In the genomic region with DNA sequence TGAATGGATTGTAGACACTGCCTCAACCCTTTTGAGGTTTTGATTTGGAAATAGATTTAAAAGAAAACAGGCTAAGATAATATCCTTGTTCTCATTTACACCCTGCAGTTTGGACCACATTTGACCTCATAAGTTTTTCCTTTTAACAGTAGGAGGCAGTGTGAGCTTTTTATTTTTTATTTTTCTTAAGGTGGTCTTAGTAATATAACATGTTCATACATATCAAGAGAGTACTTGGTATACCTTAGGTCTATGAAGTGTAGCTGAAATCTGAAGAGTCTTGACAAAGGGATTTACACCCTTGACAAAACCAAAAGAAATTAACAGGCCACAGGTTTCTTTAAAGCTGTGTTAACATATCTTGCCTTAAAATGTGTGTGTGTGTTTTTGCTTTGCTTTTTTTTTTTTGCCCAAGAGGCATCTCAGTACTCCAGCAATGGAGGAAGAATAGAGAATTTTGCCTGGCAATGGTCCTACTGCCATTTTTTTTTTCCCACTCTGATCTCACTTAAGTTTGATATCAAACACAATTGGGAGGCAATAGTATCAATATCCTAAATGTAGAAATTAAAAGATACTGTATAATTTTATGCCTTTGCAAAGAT, we compare ENCODE assay signal across 8 cellular contexts. TPM values are rescaled to one million over a fixed set of nuclear protein-coding genes. Genes with fewer than 3 reads are reported as not detected.
A peak's percentile ranks its signal among the peaks of the same experiment; 100 is the strongest.
DNase-seq lines count a peak whose midpoint lies in the region; ATAC-seq and TF ChIP-seq lines count a peak whose summit lies in the region.

No MANE protein-coding gene starts in this region.

- peak; percentile 26 to 50 for TF ChIP-seq RAD21 in liver (IDR thresholded peaks at IDR 0.05)

- H3K4me3 ChIP-seq in AG10803 (ENCODE audit: low read length) (peak overlapping the region; percentile 96), HFF-Myc (replicated peaks; ENCODE audit: low read depth, low read length) (peak overlapping the region; percentile 82), liver (ENCODE audit: low read depth in 1 of 3, low read length in 3 of 3) (no peak overlapping the region)

- no peak overlapping the region for H3K27ac ChIP-seq in liver (ENCODE audit: low read depth in 1 of 2, low read length in 2 of 2)

- no peaks in the 10 kb centered on the region for H3K27me3 Mint-ChIP-seq in activated naive CD8-positive, alpha-beta T cell

- DNase-seq in AG10803 (ENCODE audit: low read depth) = peak; percentile 26
- DNase-seq in HFF-Myc (ENCODE audit: extremely low read depth, low read depth) = no peak
- DNase-seq in effector CD4-positive, alpha-beta T cell = no peak
- no peak for DNase-seq in NCI-H2227 treated with DMSO at 0.1 percent for 48 hours (lab: John Stamatoyannopoulos, UW)

- ATAC-seq in GM18907 (IDR thresholded peaks at IDR 0.05; ENCODE audit: unreplicated experiment) (no peak), GM21737 (IDR thresholded peaks at IDR 0.05; ENCODE audit: unreplicated experiment) (no peak)

- no peaks in the 10 kb centered on the region for H3K36me3 ChIP-seq in liver (ENCODE audit: control insufficient read depth in 4 of 4, insufficient read depth in 3 of 4, low read depth in 1 of 4, low read length in 3 of 4)

- H3K4me1 Mint-ChIP-seq in activated naive CD8-positive, alpha-beta T cell (ENCODE audit: low read depth) = peaks cover 59% of the 10 kb centered on the region

- no peaks in the 10 kb centered on the region for H3K9me3 ChIP-seq in liver (ENCODE audit: control insufficient read depth in 4 of 4, low read length in 3 of 4)

- H3K4me1 ChIP-seq in liver (ENCODE audit: control insufficient read depth in 4 of 4, insufficient read depth in 4 of 4, low read length in 3 of 4) = peaks cover 5 to 24% (median 16%) of the 10 kb centered on the region in 4 donors

- peak overlapping the region; percentile 91 for H3K4me3 Mint-ChIP-seq in activated naive CD8-positive, alpha-beta T cell

- H3K27ac Mint-ChIP-seq in activated naive CD8-positive, alpha-beta T cell = peak overlapping the region; percentile 71

- H3K9me3 Mint-ChIP-seq in activated naive CD8-positive, alpha-beta T cell (ENCODE audit: low read depth) = no peaks in the 10 kb centered on the region

- H3K36me3 Mint-ChIP-seq in activated naive CD8-positive, alpha-beta T cell = no peaks in the 10 kb centered on the region

- TF ChIP-seq CTCF in AG10803 (conservative IDR thresholded peaks at IDR 0.05; ENCODE audit: low read length) = peak; percentile 52
- peak; percentile 11 for TF ChIP-seq CTCF in HFF-Myc (IDR thresholded peaks at IDR 0.05; ENCODE audit: low read depth, low read length, missing control alignments)
- TF ChIP-seq CTCF in liver (IDR thresholded peaks at IDR 0.05; ENCODE audit: low read depth, low read length, missing input control) = no peak

- H3K9ac ChIP-seq in liver (ENCODE audit: low read depth in 1 of 2, low read length in 2 of 2) = no peak overlapping the region

- H3K27me3 ChIP-seq in liver (ENCODE audit: control insufficient read depth in 4 of 4, insufficient read depth in 4 of 4, low read length in 3 of 4) = no peaks in the 10 kb centered on the region

TF ChIP-seq in liver, 16 proteins besides CTCF, POLR2A, EP300 and RAD21:
- no peak for TF ChIP-seq GABPA (IDR thresholded peaks at IDR 0.05 in 1 of 2, conservative IDR thresholded peaks at IDR 0.05 in 1 of 2)
- TF ChIP-seq, protein P1, sequence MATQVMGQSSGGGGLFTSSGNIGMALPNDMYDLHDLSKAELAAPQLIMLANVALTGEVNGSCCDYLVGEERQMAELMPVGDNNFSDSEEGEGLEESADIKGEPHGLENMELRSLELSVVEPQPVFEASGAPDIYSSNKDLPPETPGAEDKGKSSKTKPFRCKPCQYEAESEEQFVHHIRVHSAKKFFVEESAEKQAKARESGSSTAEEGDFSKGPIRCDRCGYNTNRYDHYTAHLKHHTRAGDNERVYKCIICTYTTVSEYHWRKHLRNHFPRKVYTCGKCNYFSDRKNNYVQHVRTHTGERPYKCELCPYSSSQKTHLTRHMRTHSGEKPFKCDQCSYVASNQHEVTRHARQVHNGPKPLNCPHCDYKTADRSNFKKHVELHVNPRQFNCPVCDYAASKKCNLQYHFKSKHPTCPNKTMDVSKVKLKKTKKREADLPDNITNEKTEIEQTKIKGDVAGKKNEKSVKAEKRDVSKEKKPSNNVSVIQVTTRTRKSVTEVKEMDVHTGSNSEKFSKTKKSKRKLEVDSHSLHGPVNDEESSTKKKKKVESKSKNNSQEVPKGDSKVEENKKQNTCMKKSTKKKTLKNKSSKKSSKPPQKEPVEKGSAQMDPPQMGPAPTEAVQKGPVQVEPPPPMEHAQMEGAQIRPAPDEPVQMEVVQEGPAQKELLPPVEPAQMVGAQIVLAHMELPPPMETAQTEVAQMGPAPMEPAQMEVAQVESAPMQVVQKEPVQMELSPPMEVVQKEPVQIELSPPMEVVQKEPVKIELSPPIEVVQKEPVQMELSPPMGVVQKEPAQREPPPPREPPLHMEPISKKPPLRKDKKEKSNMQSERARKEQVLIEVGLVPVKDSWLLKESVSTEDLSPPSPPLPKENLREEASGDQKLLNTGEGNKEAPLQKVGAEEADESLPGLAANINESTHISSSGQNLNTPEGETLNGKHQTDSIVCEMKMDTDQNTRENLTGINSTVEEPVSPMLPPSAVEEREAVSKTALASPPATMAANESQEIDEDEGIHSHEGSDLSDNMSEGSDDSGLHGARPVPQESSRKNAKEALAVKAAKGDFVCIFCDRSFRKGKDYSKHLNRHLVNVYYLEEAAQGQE (IDR thresholded peaks at IDR 0.05) = no peak
- TF ChIP-seq SP1 (IDR thresholded peaks at IDR 0.05) = no peak
- no peak for TF ChIP-seq TAF1 (conservative IDR thresholded peaks at IDR 0.05)

RNA-seq across cellular contexts. Expression of a gene that starts 3.3 kb away (rescaled TPM):
- total RNA-seq in liver = 1 to 10 TPM; 3.9 to 7.8 TPM
- polyA plus RNA-seq in liver = 1 to 10 TPM; 1.3 to 2.4 TPM

Comparison
In these comparisons a context has a peak if more than half of its experiments do, and no peak if none do; other contexts are left out.
1. H3K4me3 ChIP-seq: peak in AG10803 (single experiment) and HFF-Myc (single experiment); none in liver (0 of 3).